ENCODE assay signal across 10 cellular contexts in the genomic region with DNA sequence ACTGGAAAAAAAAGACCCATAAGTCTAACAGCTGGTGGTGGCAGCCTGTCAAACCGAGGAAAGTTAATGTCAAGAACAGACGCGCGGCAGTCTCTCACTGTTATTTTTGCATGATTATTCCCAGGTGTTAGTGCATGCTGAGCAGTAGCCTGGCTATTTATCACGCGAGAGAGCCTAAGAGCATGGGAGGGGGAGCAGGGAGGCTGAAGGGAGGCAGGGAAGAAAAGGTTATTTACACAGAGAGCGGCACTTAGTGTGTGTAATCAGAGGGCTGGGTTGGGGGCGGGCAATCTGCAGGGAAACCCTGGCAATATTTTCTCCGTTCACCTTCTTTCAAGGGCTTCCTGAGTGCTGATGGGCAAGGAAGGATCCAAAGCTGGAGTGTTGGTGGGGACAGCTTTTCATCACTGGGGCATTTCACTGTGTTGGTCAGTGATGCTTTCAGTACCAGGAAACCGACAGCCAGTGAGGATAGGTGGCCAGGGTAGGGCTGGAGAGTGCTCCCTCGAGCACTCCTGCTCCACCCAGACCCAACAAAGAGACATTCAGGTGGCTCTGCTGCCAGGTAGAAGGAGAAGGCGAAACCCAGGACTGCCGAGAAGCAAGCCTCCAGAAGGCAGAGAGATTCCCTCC. TPM values are rescaled to one million over a fixed set of nuclear protein-coding genes. Genes with fewer than 3 reads are reported as not detected.
DNase-seq lines count a peak whose midpoint lies in the region; ATAC-seq, FAIRE-seq and TF ChIP-seq lines count a peak whose summit lies in the region.
"Had no signal": no experiment of that assay in that cellular context is flagged by ENCODE, and none has a peak within 500 bp of the region (broad histone marks: within the 10 kb centered on the region; RNA-seq: fewer than 3 reads in every experiment).

No MANE protein-coding gene starts in this region.

- DNase-seq in HuH-7 (ENCODE audit: low spot score) = peak; percentile 37
- DNase-seq in Panc1 (ENCODE audit: low read depth, low spot score) = no peak
- no peak for DNase-seq in right atrium auricular region (ENCODE audit: low spot score)
- peak in 2 of 49 donors; percentile 15 to 33 for DNase-seq in substantia nigra (lab: John Stamatoyannopoulos, UW)
- no peak for DNase-seq in GM12891 (ENCODE audit: insufficient read length, low spot score)
- DNase-seq: activated CD8-positive, alpha-beta T cell treated with anti-CD3 and anti-CD28 coated beads, Interleukin-2, amount 10 ng/mL, durations not matched to agents 7 days and 5 days had no signal

- H3K4me3 ChIP-seq in Panc1 (ENCODE audit: low read depth in 2 of 2, low read length in 2 of 2) = peak overlapping the region in 1 of 2 experiments; percentile 7; a peak in 2 of 4 replicates
- H3K4me3 ChIP-seq in right atrium auricular region = peak overlapping the region in 1 of 2 donors; percentile 28

- H3K27me3 ChIP-seq in Panc1 (ENCODE audit: control insufficient read depth, insufficient read depth, low read length) (no peaks in the 10 kb centered on the region), right atrium auricular region (no peaks in the 10 kb centered on the region)

- H3K4me1 ChIP-seq in Panc1 (ENCODE audit: control insufficient read depth, insufficient read depth, low read length) = peaks cover 90% of the 10 kb centered on the region
- H3K4me1 ChIP-seq in right atrium auricular region = peaks cover 0 to 78% of the 10 kb centered on the region in 2 donors

- in situ Hi-C loops in Panc1 (cut with HindIII; ENCODE audit: low pct_unique_long_range_greater_than_20kb, low sequenced_read_pairs) = no loop called here

- POLR2A ChIA-PET in Panc1 (lab: Charles Lee) = no interaction called here

- intact Hi-C loops in Panc1 (cut with micrococcal nuclease; ENCODE audit: unreplicated experiment) = no loop called here

- TF ChIP-seq CTCF in Panc1 (IDR thresholded peaks at IDR 0.05) = no peak
- no peak for TF ChIP-seq CTCF in right atrium auricular region (IDR thresholded peaks at IDR 0.05)

- H3K27ac ChIP-seq in Panc1 (ENCODE audit: low read length) = peak overlapping the region; percentile 86
- H3K27ac ChIP-seq in right atrium auricular region = peak overlapping the region; percentile 76 to 80
- peak overlapping the region; percentile 4 for H3K27ac ChIP-seq in substantia nigra (ENCODE audit: low read depth, low read length, poor library complexity, severe bottlenecking)

- H3K9me3 ChIP-seq in Panc1 (ENCODE audit: control insufficient read depth, insufficient read depth, low read depth, low read length) (no peaks in the 10 kb centered on the region), right atrium auricular region (no peaks in the 10 kb centered on the region)

- CTCF ChIA-PET in Panc1 (lab: Charles Lee) = no interaction called here

- no TSS peak for BruUV-seq in Panc1 (replicated peaks; lab: Mats Ljungman, UMichigan)

- H3K36me3 ChIP-seq in Panc1 (ENCODE audit: control insufficient read depth, insufficient read depth, low read length) (no peaks in the 10 kb centered on the region), right atrium auricular region (no peaks in the 10 kb centered on the region)

- ATAC-seq in Panc1 (peak; percentile 71), HG02870 (IDR thresholded peaks at IDR 0.05; ENCODE audit: unreplicated experiment) (no peak), HG02970 (IDR thresholded peaks at IDR 0.05; ENCODE audit: low FRiP score, unreplicated experiment) (no peak), HG03280 (IDR thresholded peaks at IDR 0.05; ENCODE audit: unreplicated experiment) (no peak)
- ATAC-seq: activated CD8-positive, alpha-beta T cell treated with anti-CD3 and anti-CD28 coated beads, Interleukin-2, amount 10 ng/mL, durations not matched to agents 7 days and 5 days; left lobe of liver had no signal

- FAIRE-seq in GM12891 (lab: Jason Lieb, UNC) = no peak

- TF ChIP-seq POLR2A in GM12891 (IDR thresholded peaks at IDR 0.05; ENCODE audit: low read depth, low read length) = no peak

TF ChIP-seq in GM12891, 5 proteins besides CTCF, POLR2A, EP300 and RAD21:
- TF ChIP-seq SPI1 (IDR thresholded peaks at IDR 0.05; ENCODE audit: low read depth, low read length) = no peak
- no peak for TF ChIP-seq POLR2AphosphoS5 (IDR thresholded peaks at IDR 0.05; ENCODE audit: low read depth, low read length)
- TF ChIP-seq PAX5 (IDR thresholded peaks at IDR 0.05; ENCODE audit: insufficient read depth, low read length, severe bottlenecking) = no peak
- no peak for TF ChIP-seq TAF1 (IDR thresholded peaks at IDR 0.05; ENCODE audit: low read depth, low read length)
- no peak for TF ChIP-seq POU2F2 (IDR thresholded peaks at IDR 0.05; ENCODE audit: low read depth, low read length)

RNA-seq across cellular contexts. Expression of gene ZNF608, which starts 39.6 kb away (rescaled TPM):
- total RNA-seq in Panc1 (2021; ENCODE audit: unreplicated experiment) = 37.5 TPM
- 22.8 TPM for polyA plus RNA-seq in Panc1 (2012; ENCODE audit: insufficient read length)
- total RNA-seq in right atrium auricular region = 10 to 100 TPM; 29.4 to 38.7 TPM
- 6.2 TPM for polyA plus RNA-seq in GM12891 (2012; ENCODE audit: low read depth, missing spikeins)
- total RNA-seq: activated CD8-positive, alpha-beta T cell treated with anti-CD3 and anti-CD28 coated beads, Interleukin-2, amount 10 ng/mL, durations not matched to agents 7 days and 5 days had no signal

Comparison
In these comparisons a context has a peak if more than half of its experiments do, and no peak if none do; other contexts are left out.
1. H3K27ac ChIP-seq: peak in every context shown above with its lines; median percentile 86 in Panc1; 78 in right atrium auricular region; 4 in substantia nigra.